In the genomic region with DNA sequence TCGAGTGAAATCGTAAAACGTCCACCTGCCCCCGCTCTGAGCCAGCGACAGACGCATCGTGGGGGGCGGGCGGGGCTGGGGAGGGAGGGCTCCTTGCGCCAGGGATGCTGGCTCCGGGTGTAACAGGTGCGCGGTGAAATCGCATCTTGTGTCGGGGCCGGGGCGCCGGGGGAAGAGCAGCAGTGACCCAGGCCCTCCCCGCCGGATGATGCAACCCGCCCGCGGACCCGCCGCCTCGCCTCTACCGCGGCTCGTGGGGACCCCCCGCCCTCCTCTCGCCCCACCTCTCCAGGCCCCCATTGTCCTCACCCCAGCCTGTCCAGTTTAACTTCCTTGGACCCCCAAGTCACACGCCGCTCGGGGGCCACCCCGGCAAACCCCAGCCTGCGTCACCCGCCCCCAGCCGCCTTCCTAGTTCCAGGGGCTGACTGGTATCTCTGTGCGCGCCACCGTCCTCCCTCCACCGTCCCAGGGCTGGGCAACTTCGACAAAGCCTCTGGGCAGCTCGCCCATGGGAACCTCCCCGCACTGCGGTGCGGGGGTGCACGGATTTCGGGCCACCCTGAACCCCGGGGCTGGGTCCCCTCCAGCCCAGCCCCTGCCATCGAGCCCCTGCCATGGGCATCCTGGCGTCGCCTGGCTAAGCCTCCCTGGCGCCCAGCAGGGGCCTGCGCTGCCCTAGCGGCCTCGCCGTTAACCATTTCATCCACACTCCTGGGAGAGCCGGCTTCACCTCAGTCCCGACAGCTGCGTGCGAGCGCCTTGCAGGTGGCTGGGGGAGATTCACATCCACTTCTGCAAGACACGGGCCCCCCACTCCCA, we compare ENCODE assay signal across 1 cellular context.
TF ChIP-seq lines count a peak whose summit lies in the region.

No MANE protein-coding gene starts in this region.

TF ChIP-seq in WTC11, 78 proteins besides CTCF, POLR2A, EP300 and RAD21 (continued from another document):
- TF ChIP-seq, protein P1, sequence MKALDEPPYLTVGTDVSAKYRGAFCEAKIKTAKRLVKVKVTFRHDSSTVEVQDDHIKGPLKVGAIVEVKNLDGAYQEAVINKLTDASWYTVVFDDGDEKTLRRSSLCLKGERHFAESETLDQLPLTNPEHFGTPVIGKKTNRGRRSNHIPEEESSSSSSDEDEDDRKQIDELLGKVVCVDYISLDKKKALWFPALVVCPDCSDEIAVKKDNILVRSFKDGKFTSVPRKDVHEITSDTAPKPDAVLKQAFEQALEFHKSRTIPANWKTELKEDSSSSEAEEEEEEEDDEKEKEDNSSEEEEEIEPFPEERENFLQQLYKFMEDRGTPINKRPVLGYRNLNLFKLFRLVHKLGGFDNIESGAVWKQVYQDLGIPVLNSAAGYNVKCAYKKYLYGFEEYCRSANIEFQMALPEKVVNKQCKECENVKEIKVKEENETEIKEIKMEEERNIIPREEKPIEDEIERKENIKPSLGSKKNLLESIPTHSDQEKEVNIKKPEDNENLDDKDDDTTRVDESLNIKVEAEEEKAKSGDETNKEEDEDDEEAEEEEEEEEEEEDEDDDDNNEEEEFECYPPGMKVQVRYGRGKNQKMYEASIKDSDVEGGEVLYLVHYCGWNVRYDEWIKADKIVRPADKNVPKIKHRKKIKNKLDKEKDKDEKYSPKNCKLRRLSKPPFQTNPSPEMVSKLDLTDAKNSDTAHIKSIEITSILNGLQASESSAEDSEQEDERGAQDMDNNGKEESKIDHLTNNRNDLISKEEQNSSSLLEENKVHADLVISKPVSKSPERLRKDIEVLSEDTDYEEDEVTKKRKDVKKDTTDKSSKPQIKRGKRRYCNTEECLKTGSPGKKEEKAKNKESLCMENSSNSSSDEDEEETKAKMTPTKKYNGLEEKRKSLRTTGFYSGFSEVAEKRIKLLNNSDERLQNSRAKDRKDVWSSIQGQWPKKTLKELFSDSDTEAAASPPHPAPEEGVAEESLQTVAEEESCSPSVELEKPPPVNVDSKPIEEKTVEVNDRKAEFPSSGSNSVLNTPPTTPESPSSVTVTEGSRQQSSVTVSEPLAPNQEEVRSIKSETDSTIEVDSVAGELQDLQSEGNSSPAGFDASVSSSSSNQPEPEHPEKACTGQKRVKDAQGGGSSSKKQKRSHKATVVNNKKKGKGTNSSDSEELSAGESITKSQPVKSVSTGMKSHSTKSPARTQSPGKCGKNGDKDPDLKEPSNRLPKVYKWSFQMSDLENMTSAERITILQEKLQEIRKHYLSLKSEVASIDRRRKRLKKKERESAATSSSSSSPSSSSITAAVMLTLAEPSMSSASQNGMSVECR (CRISPR knock-in tag; IDR thresholded peaks at IDR 0.05; ENCODE audit: borderline replicate concordance) = 0 out of 2 replicates have a peak, but pooled peaks have one; percentile 0
- TF ChIP-seq ZNF416 (CRISPR knock-in tag; IDR thresholded peaks at IDR 0.05) = 0 out of 2 replicates have a peak, but pooled peaks have one; percentile 52
